8 cellular contexts compared by ENCODE assay signal in genomic region chr5:77629553-77630245, GRCh38. TPM values are rescaled to one million over a fixed set of nuclear protein-coding genes. Genes with fewer than 3 reads are reported as not detected.
DNase-seq lines count a peak whose midpoint lies in the region; ATAC-seq and TF ChIP-seq lines count a peak whose summit lies in the region.

No MANE protein-coding gene starts in this region.

- TF ChIP-seq CTCF in neural progenitor cell (IDR thresholded peaks at IDR 0.05): no peak

- peak; percentile 52 for DNase-seq in DMS79 (lab: John Stamatoyannopoulos, UW)
- DNase-seq in HuH-7 (ENCODE audit: low spot score): peak; percentile 89
- DNase-seq in neural progenitor cell (ENCODE audit: low spot score): peak; percentile 58

- peaks cover 51% of the 10 kb centered on the region for H4K20me1 ChIP-seq in neural progenitor cell (ENCODE audit: low read depth)

- H3K4me2 ChIP-seq in neural progenitor cell: peak overlapping the region; percentile 85

- no peaks in the 10 kb centered on the region for H3K36me3 ChIP-seq in neural progenitor cell

- ATAC-seq in GM21786 (IDR thresholded peaks at IDR 0.05; ENCODE audit: unreplicated experiment): no peak
- ATAC-seq in HG03460 (IDR thresholded peaks at IDR 0.05; ENCODE audit: unreplicated experiment): no peak
- ATAC-seq in GM18517 (IDR thresholded peaks at IDR 0.05; ENCODE audit: unreplicated experiment): no peak
- no peak for ATAC-seq in HG02678 (IDR thresholded peaks at IDR 0.05; ENCODE audit: unreplicated experiment)

- peaks cover 33% of the 10 kb centered on the region for H3F3A ChIP-seq in neural progenitor cell (ENCODE audit: low read depth)

- H3K4me3 Mint-ChIP-seq in activated naive CD8-positive, alpha-beta T cell: peak overlapping the region; percentile 89
- H3K4me3 Mint-ChIP-seq in neural progenitor cell: peak overlapping the region; percentile 85

- H2AFZ ChIP-seq in neural progenitor cell (replicated peaks): peak overlapping the region; percentile 53

- peaks cover 7% of the 10 kb centered on the region for H3K36me3 Mint-ChIP-seq in activated naive CD8-positive, alpha-beta T cell
- no peaks in the 10 kb centered on the region for H3K36me3 Mint-ChIP-seq in neural progenitor cell

- peaks cover 57% of the 10 kb centered on the region for H3K27me3 Mint-ChIP-seq in activated naive CD8-positive, alpha-beta T cell
- peaks cover 83% of the 10 kb centered on the region for H3K27me3 Mint-ChIP-seq in neural progenitor cell (ENCODE audit: insufficient read depth, low read depth)

- peaks cover 24% of the 10 kb centered on the region for H3K4me1 Mint-ChIP-seq in activated naive CD8-positive, alpha-beta T cell (ENCODE audit: low read depth)
- H3K4me1 Mint-ChIP-seq in neural progenitor cell: peaks cover 16% of the 10 kb centered on the region

- H3K4me3 ChIP-seq in neural progenitor cell: peak overlapping the region; percentile 49

- H3K4me1 ChIP-seq in neural progenitor cell: peaks cover 4% of the 10 kb centered on the region

- H3K27ac Mint-ChIP-seq in activated naive CD8-positive, alpha-beta T cell: no peak overlapping the region
- H3K27ac Mint-ChIP-seq in neural progenitor cell: no peak overlapping the region

- H3K9me3 Mint-ChIP-seq in activated naive CD8-positive, alpha-beta T cell (ENCODE audit: low read depth): peaks cover 8% of the 10 kb centered on the region
- no peaks in the 10 kb centered on the region for H3K9me3 Mint-ChIP-seq in neural progenitor cell

- peaks cover 100% of the 10 kb centered on the region for H3K27me3 ChIP-seq in neural progenitor cell

- no peak overlapping the region for H3K9ac ChIP-seq in neural progenitor cell

- no peaks in the 10 kb centered on the region for H3K79me2 ChIP-seq in neural progenitor cell (ENCODE audit: low read depth)

- no peak overlapping the region for H3K27ac ChIP-seq in neural progenitor cell

- no peaks in the 10 kb centered on the region for H3K9me3 ChIP-seq in neural progenitor cell (ENCODE audit: low read depth)

RNA-seq across cellular contexts. Expression of gene OTP, which starts 8.8 kb away (rescaled TPM):
- not detected in 2 replicates for total RNA-seq in neural progenitor cell (ENCODE audit: low replicate concordance)
